1 cellular context compared by ENCODE assay signal in the genomic region with DNA sequence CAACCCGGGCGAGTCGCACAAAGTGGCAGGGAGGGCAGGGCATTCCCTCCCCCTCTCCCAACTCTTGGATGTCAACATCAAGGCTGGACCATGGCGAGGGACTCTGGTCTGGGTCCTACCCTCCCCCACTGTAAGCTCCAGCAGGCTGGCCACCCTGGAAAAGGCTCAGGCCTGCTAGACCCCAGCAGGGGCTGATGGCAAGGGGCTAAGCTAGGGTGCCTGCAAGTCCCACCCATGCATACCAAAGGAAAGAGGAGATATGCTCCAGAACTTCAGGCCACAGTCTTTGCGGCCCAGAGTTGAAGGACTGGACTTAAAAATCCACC.
TF ChIP-seq lines count a peak whose summit lies in the region.

No MANE protein-coding gene starts in this region.

TF ChIP-seq in HepG2, 621 proteins besides CTCF, POLR2A, EP300 and RAD21 (continues in another document):
- TF ChIP-seq ZNF160 (CRISPR knock-in tag; IDR thresholded peaks at IDR 0.05) = no peak
- TF ChIP-seq ZNF772 (CRISPR knock-in tag; IDR thresholded peaks at IDR 0.05) = no peak
- no peak for TF ChIP-seq CEBPB (IDR thresholded peaks at IDR 0.05; ENCODE audit: borderline replicate concordance, low read depth, low read length)
- TF ChIP-seq, protein P1, sequence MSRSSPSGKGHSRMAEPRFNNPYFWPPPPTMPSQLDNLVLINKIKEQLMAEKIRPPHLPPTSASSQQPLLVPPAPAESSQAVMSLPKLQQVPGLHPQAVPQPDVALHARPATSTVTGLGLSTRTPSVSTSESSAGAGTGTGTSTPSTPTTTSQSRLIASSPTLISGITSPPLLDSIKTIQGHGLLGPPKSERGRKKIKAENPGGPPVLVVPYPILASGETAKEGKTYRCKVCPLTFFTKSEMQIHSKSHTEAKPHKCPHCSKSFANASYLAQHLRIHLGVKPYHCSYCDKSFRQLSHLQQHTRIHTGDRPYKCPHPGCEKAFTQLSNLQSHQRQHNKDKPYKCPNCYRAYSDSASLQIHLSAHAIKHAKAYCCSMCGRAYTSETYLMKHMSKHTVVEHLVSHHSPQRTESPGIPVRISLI (CRISPR knock-in tag; IDR thresholded peaks at IDR 0.05; ENCODE audit: borderline replicate concordance) = no peak
- no peak for TF ChIP-seq WIZ (CRISPR knock-in tag; IDR thresholded peaks at IDR 0.05)
- TF ChIP-seq NFE2L2 (IDR thresholded peaks at IDR 0.05; ENCODE audit: low read length) = no peak
- TF ChIP-seq MTA3 (CRISPR knock-in tag; IDR thresholded peaks at IDR 0.05) = no peak
- no peak for TF ChIP-seq ASH2L (IDR thresholded peaks at IDR 0.05; ENCODE audit: insufficient read length, low read depth, low read length)
- TF ChIP-seq, protein P2, sequence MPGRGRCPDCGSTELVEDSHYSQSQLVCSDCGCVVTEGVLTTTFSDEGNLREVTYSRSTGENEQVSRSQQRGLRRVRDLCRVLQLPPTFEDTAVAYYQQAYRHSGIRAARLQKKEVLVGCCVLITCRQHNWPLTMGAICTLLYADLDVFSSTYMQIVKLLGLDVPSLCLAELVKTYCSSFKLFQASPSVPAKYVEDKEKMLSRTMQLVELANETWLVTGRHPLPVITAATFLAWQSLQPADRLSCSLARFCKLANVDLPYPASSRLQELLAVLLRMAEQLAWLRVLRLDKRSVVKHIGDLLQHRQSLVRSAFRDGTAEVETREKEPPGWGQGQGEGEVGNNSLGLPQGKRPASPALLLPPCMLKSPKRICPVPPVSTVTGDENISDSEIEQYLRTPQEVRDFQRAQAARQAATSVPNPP (CRISPR knock-in tag; IDR thresholded peaks at IDR 0.05) = no peak
- TF ChIP-seq, protein P3, sequence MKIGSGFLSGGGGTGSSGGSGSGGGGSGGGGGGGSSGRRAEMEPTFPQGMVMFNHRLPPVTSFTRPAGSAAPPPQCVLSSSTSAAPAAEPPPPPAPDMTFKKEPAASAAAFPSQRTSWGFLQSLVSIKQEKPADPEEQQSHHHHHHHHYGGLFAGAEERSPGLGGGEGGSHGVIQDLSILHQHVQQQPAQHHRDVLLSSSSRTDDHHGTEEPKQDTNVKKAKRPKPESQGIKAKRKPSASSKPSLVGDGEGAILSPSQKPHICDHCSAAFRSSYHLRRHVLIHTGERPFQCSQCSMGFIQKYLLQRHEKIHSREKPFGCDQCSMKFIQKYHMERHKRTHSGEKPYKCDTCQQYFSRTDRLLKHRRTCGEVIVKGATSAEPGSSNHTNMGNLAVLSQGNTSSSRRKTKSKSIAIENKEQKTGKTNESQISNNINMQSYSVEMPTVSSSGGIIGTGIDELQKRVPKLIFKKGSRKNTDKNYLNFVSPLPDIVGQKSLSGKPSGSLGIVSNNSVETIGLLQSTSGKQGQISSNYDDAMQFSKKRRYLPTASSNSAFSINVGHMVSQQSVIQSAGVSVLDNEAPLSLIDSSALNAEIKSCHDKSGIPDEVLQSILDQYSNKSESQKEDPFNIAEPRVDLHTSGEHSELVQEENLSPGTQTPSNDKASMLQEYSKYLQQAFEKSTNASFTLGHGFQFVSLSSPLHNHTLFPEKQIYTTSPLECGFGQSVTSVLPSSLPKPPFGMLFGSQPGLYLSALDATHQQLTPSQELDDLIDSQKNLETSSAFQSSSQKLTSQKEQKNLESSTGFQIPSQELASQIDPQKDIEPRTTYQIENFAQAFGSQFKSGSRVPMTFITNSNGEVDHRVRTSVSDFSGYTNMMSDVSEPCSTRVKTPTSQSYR (CRISPR knock-in tag; IDR thresholded peaks at IDR 0.05; ENCODE audit: borderline replicate concordance) = peak; percentile 93
- TF ChIP-seq ZNF737 (CRISPR knock-in tag; IDR thresholded peaks at IDR 0.05; ENCODE audit: borderline replicate concordance) = no peak
- TF ChIP-seq MED13 (CRISPR knock-in tag; IDR thresholded peaks at IDR 0.05) = no peak
- no peak for TF ChIP-seq SPEN (CRISPR knock-in tag; IDR thresholded peaks at IDR 0.05; ENCODE audit: low read depth)
- no peak for TF ChIP-seq MYC (CRISPR knock-in tag; IDR thresholded peaks at IDR 0.05; ENCODE audit: borderline replicate concordance)
- TF ChIP-seq, protein P4, sequence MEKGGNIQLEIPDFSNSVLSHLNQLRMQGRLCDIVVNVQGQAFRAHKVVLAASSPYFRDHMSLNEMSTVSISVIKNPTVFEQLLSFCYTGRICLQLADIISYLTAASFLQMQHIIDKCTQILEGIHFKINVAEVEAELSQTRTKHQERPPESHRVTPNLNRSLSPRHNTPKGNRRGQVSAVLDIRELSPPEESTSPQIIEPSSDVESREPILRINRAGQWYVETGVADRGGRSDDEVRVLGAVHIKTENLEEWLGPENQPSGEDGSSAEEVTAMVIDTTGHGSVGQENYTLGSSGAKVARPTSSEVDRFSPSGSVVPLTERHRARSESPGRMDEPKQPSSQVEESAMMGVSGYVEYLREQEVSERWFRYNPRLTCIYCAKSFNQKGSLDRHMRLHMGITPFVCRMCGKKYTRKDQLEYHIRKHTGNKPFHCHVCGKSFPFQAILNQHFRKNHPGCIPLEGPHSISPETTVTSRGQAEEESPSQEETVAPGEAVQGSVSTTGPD (CRISPR knock-in tag; IDR thresholded peaks at IDR 0.05) = no peak
- TF ChIP-seq ZNF556 (CRISPR knock-in tag; IDR thresholded peaks at IDR 0.05; ENCODE audit: borderline replicate concordance) = 0 out of 2 replicates have a peak, but pooled peaks have one; percentile 14
- TF ChIP-seq CHD2 (IDR thresholded peaks at IDR 0.05; ENCODE audit: low read depth, low read length) = no peak
- TF ChIP-seq ZNF432 (CRISPR knock-in tag; IDR thresholded peaks at IDR 0.05; ENCODE audit: borderline replicate concordance) = no peak
- TF ChIP-seq, protein P5, sequence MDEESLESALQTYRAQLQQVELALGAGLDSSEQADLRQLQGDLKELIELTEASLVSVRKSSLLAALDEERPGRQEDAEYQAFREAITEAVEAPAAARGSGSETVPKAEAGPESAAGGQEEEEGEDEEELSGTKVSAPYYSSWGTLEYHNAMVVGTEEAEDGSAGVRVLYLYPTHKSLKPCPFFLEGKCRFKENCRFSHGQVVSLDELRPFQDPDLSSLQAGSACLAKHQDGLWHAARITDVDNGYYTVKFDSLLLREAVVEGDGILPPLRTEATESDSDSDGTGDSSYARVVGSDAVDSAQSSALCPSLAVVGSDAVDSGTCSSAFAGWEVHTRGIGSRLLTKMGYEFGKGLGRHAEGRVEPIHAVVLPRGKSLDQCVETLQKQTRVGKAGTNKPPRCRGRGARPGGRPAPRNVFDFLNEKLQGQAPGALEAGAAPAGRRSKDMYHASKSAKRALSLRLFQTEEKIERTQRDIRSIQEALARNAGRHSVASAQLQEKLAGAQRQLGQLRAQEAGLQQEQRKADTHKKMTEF (CRISPR knock-in tag; IDR thresholded peaks at IDR 0.05) = no peak
- TF ChIP-seq, protein P6, sequence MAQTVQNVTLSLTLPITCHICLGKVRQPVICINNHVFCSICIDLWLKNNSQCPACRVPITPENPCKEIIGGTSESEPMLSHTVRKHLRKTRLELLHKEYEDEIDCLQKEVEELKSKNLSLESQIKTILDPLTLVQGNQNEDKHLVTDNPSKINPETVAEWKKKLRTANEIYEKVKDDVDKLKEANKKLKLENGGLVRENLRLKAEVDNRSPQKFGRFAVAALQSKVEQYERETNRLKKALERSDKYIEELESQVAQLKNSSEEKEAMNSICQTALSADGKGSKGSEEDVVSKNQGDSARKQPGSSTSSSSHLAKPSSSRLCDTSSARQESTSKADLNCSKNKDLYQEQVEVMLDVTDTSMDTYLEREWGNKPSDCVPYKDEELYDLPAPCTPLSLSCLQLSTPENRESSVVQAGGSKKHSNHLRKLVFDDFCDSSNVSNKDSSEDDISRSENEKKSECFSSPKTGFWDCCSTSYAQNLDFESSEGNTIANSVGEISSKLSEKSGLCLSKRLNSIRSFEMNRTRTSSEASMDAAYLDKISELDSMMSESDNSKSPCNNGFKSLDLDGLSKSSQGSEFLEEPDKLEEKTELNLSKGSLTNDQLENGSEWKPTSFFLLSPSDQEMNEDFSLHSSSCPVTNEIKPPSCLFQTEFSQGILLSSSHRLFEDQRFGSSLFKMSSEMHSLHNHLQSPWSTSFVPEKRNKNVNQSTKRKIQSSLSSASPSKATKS (CRISPR knock-in tag; IDR thresholded peaks at IDR 0.05) = no peak
- TF ChIP-seq, protein P7, sequence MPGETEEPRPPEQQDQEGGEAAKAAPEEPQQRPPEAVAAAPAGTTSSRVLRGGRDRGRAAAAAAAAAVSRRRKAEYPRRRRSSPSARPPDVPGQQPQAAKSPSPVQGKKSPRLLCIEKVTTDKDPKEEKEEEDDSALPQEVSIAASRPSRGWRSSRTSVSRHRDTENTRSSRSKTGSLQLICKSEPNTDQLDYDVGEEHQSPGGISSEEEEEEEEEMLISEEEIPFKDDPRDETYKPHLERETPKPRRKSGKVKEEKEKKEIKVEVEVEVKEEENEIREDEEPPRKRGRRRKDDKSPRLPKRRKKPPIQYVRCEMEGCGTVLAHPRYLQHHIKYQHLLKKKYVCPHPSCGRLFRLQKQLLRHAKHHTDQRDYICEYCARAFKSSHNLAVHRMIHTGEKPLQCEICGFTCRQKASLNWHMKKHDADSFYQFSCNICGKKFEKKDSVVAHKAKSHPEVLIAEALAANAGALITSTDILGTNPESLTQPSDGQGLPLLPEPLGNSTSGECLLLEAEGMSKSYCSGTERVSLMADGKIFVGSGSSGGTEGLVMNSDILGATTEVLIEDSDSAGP (CRISPR knock-in tag; IDR thresholded peaks at IDR 0.05; ENCODE audit: borderline replicate concordance) = no peak
- no peak for TF ChIP-seq SRSF9 (IDR thresholded peaks at IDR 0.05; ENCODE audit: borderline replicate concordance, insufficient read depth, low read depth, low read length, poor library complexity, severe bottlenecking)
- no peak for TF ChIP-seq RFX1 (IDR thresholded peaks at IDR 0.05)
- TF ChIP-seq ATRX (CRISPR knock-in tag; IDR thresholded peaks at IDR 0.05; ENCODE audit: borderline replicate concordance) = no peak
- TF ChIP-seq, protein P8, sequence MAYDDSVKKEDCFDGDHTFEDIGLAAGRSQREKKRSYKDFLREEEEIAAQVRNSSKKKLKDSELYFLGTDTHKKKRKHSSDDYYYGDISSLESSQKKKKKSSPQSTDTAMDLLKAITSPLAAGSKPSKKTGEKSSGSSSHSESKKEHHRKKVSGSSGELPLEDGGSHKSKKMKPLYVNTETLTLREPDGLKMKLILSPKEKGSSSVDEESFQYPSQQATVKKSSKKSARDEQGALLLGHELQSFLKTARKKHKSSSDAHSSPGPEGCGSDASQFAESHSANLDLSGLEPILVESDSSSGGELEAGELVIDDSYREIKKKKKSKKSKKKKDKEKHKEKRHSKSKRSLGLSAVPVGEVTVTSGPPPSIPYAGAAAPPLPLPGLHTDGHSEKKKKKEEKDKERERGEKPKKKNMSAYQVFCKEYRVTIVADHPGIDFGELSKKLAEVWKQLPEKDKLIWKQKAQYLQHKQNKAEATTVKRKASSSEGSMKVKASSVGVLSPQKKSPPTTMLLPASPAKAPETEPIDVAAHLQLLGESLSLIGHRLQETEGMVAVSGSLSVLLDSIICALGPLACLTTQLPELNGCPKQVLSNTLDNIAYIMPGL (CRISPR knock-in tag; IDR thresholded peaks at IDR 0.05; ENCODE audit: borderline replicate concordance in 1 of 2, low read depth in 1 of 2) = no peak; a peak in 1 of 4 replicates
- no peak for TF ChIP-seq ZNF552 (CRISPR knock-in tag; IDR thresholded peaks at IDR 0.05; ENCODE audit: borderline replicate concordance)
- no peak for TF ChIP-seq ZNF703 (CRISPR knock-in tag; IDR thresholded peaks at IDR 0.05; ENCODE audit: borderline replicate concordance)
- no peak for TF ChIP-seq ZNF136 (CRISPR knock-in tag; IDR thresholded peaks at IDR 0.05; ENCODE audit: low read depth)
- TF ChIP-seq SMAD3 (CRISPR knock-in tag; IDR thresholded peaks at IDR 0.05) = no peak
- TF ChIP-seq ZNF253 (CRISPR knock-in tag; IDR thresholded peaks at IDR 0.05; ENCODE audit: borderline replicate concordance) = no peak
- TF ChIP-seq, protein P9, sequence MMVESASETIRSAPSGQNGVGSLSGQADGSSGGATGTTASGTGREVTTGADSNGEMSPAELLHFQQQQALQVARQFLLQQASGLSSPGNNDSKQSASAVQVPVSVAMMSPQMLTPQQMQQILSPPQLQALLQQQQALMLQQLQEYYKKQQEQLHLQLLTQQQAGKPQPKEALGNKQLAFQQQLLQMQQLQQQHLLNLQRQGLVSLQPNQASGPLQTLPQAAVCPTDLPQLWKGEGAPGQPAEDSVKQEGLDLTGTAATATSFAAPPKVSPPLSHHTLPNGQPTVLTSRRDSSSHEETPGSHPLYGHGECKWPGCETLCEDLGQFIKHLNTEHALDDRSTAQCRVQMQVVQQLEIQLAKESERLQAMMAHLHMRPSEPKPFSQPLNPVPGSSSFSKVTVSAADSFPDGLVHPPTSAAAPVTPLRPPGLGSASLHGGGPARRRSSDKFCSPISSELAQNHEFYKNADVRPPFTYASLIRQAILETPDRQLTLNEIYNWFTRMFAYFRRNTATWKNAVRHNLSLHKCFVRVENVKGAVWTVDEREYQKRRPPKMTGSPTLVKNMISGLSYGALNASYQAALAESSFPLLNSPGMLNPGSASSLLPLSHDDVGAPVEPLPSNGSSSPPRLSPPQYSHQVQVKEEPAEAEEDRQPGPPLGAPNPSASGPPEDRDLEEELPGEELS (CRISPR knock-in tag; IDR thresholded peaks at IDR 0.05) = no peak
- no peak for TF ChIP-seq HNRNPK (IDR thresholded peaks at IDR 0.05; ENCODE audit: low read depth, low read length, poor library complexity, severe bottlenecking)
- no peak for TF ChIP-seq ELF4 (CRISPR knock-in tag; IDR thresholded peaks at IDR 0.05; ENCODE audit: borderline replicate concordance)
- no peak for TF ChIP-seq KMT2B (CRISPR knock-in tag; IDR thresholded peaks at IDR 0.05)
- TF ChIP-seq, protein P10, sequence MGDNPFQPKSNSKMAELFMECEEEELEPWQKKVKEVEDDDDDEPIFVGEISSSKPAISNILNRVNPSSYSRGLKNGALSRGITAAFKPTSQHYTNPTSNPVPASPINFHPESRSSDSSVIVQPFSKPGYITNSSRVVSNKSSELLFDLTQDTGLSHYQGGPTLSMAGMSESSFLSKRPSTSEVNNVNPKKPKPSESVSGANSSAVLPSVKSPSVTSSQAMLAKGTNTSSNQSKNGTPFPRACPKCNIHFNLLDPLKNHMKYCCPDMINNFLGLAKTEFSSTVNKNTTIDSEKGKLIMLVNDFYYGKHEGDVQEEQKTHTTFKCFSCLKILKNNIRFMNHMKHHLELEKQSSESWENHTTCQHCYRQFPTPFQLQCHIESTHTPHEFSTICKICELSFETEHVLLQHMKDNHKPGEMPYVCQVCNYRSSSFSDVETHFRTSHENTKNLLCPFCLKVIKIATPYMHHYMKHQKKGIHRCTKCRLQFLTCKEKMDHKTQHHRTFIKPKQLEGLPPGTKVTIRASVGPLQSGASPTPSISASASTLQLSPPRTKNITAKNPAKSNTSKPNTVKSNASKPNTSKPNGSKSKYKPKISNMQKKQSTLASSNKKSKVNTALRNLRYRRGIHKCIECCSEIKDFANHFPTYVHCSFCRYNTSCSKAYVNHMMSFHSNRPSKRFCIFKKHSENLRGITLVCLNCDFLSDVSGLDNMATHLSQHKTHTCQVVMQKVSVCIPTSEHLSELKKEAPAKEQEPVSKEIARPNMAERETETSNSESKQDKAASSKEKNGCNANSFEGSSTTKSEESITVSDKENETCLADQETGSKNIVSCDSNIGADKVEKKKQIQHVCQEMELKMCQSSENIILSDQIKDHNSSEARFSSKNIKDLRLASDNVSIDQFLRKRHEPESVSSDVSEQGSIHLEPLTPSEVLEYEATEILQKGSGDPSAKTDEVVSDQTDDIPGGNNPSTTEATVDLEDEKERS (CRISPR knock-in tag; IDR thresholded peaks at IDR 0.05) = no peak
- TF ChIP-seq KLF11 (CRISPR knock-in tag; IDR thresholded peaks at IDR 0.05) = no peak
- TF ChIP-seq KDM5B (CRISPR knock-in tag; IDR thresholded peaks at IDR 0.05; ENCODE audit: borderline replicate concordance) = no peak
- TF ChIP-seq ZNF451 (CRISPR knock-in tag; IDR thresholded peaks at IDR 0.05) = no peak
- no peak for TF ChIP-seq RORA (CRISPR knock-in tag; IDR thresholded peaks at IDR 0.05)
- TF ChIP-seq FOXA3 (CRISPR knock-in tag; IDR thresholded peaks at IDR 0.05) = peak; percentile 35; the same call in 1 of the 2 replicates
- TF ChIP-seq RBAK (CRISPR knock-in tag; IDR thresholded peaks at IDR 0.05) = no peak
- no peak for TF ChIP-seq STAT5B (CRISPR knock-in tag; IDR thresholded peaks at IDR 0.05)
- TF ChIP-seq ZNF337 (CRISPR knock-in tag; IDR thresholded peaks at IDR 0.05; ENCODE audit: borderline replicate concordance, low read depth) = no peak
- TF ChIP-seq RBFOX2 (IDR thresholded peaks at IDR 0.05; ENCODE audit: low read depth, low read length) = no peak
